1 cellular context compared by ENCODE assay signal in the genomic region with DNA sequence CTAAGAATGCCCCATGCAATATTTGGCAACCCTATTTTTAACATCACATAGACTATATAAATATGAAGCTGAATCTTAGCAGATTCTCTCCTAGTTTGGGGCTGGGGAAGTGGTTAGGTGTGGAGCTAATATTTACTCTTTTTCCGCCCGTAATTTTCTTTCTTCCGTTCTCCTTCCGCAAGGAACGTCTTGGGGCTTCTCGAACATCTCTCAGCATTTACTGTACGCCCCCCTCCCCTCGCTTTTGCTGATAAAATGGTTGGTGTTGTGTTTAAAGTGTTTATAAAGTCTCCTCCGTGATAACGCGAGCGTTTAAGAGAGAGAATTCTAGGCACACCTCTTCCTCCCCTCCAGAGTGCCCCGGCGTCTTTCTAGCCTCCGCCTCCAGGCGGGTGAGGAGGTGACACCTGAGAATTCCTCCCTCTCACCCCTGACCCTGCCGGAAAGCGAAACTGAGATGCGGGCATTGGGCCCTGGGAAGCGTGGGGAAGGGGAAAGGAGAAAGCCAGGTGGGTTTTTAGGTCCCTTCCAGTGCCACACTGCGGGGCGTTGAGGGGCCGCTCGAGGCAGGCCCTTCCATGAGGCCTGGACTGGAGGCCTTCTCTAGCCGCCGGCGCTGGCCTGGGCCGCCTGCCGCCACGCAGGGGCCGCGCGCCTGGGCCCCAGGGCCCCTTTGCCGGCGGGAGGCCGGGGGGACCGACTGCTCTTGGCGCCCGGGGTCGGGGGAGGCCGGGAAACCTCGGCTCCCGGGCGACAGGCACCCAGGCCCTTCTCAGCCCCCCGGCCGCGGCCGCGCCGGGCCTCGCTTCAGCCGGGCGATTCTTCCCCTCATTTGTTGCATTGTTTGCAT.
A peak's percentile ranks its signal among the peaks of the same experiment; 100 is the strongest.
TF ChIP-seq lines count a peak whose summit lies in the region.
"Not testable (repeated sequence)": the region's sequence is repeated elsewhere in the genome, so short reads cannot be mapped to it uniquely, and the experiment has no call there.

No MANE protein-coding gene starts in this region.

TF ChIP-seq in HepG2, 621 proteins besides CTCF, POLR2A, EP300 and RAD21 (continued from another document and continues in another):
- TF ChIP-seq, protein P1, sequence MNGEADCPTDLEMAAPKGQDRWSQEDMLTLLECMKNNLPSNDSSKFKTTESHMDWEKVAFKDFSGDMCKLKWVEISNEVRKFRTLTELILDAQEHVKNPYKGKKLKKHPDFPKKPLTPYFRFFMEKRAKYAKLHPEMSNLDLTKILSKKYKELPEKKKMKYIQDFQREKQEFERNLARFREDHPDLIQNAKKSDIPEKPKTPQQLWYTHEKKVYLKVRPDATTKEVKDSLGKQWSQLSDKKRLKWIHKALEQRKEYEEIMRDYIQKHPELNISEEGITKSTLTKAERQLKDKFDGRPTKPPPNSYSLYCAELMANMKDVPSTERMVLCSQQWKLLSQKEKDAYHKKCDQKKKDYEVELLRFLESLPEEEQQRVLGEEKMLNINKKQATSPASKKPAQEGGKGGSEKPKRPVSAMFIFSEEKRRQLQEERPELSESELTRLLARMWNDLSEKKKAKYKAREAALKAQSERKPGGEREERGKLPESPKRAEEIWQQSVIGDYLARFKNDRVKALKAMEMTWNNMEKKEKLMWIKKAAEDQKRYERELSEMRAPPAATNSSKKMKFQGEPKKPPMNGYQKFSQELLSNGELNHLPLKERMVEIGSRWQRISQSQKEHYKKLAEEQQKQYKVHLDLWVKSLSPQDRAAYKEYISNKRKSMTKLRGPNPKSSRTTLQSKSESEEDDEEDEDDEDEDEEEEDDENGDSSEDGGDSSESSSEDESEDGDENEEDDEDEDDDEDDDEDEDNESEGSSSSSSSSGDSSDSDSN (CRISPR knock-in tag; IDR thresholded peaks at IDR 0.05): peak; percentile 95
- peak; percentile 78 for TF ChIP-seq ZNF777 (CRISPR knock-in tag; IDR thresholded peaks at IDR 0.05)
- TF ChIP-seq, protein P2, sequence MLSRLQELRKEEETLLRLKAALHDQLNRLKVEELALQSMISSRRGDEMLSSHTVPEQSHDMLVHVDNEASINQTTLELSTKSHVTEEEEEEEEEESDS (CRISPR knock-in tag; IDR thresholded peaks at IDR 0.05; ENCODE audit: borderline replicate concordance): 0 out of 2 replicates have a peak, but pooled peaks have one; percentile 51
- TF ChIP-seq PHF21A (CRISPR knock-in tag; IDR thresholded peaks at IDR 0.05): peak; percentile 39; the same call in 1 of the 2 replicates
- 0 out of 2 replicates have a peak, but pooled peaks have one; percentile 36 for TF ChIP-seq ARID2 (CRISPR knock-in tag; IDR thresholded peaks at IDR 0.05; ENCODE audit: borderline replicate concordance)
- TF ChIP-seq ZNF225 (CRISPR knock-in tag; IDR thresholded peaks at IDR 0.05): peak; percentile 63; the same call in 1 of the 2 replicates
- TF ChIP-seq, protein P3, sequence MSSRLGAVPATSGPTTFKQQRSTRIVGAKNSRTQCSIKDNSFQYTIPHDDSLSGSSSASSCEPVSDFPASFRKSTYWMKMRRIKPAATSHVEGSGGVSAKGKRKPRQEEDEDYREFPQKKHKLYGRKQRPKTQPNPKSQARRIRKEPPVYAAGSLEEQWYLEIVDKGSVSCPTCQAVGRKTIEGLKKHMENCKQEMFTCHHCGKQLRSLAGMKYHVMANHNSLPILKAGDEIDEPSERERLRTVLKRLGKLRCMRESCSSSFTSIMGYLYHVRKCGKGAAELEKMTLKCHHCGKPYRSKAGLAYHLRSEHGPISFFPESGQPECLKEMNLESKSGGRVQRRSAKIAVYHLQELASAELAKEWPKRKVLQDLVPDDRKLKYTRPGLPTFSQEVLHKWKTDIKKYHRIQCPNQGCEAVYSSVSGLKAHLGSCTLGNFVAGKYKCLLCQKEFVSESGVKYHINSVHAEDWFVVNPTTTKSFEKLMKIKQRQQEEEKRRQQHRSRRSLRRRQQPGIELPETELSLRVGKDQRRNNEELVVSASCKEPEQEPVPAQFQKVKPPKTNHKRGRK (CRISPR knock-in tag; IDR thresholded peaks at IDR 0.05): peak; percentile 83; the same call in 1 of the 2 replicates
- not testable (repeated sequence) for TF ChIP-seq SOX6 (IDR thresholded peaks at IDR 0.05); MAZ (IDR thresholded peaks at IDR 0.05; ENCODE audit: borderline replicate concordance, low read depth, low read length); NR2F6 (IDR thresholded peaks at IDR 0.05)
- peak; percentile 30; the same call in 1 of the 2 replicates for TF ChIP-seq SOX6 (CRISPR knock-in tag; IDR thresholded peaks at IDR 0.05)
- TF ChIP-seq ZNF501 (CRISPR knock-in tag; IDR thresholded peaks at IDR 0.05): 0 out of 2 replicates have a peak, but pooled peaks have one; percentile 23
- peak; percentile 75; the same call in 1 of the 2 replicates for TF ChIP-seq ZNF563 (CRISPR knock-in tag; IDR thresholded peaks at IDR 0.05)
- 0 out of 2 replicates have a peak, but pooled peaks have one; percentile 39 for TF ChIP-seq ZNF136 (CRISPR knock-in tag; IDR thresholded peaks at IDR 0.05; ENCODE audit: low read depth)
- TF ChIP-seq ETV6 (CRISPR knock-in tag; conservative IDR thresholded peaks at IDR 0.05): 0 out of 2 replicates have a peak, but pooled peaks have one; percentile 40
- peak; percentile 95 for TF ChIP-seq ZFY (CRISPR knock-in tag; IDR thresholded peaks at IDR 0.05)
- peak; percentile 48 for TF ChIP-seq HNRNPLL (IDR thresholded peaks at IDR 0.05; ENCODE audit: low read depth, low read length, poor library complexity, severe bottlenecking)
- TF ChIP-seq CBX2 (IDR thresholded peaks at IDR 0.05; ENCODE audit: low read depth, low read length): peak; percentile 96; the same call in 1 of the 2 replicates
- TF ChIP-seq CBX2 (CRISPR knock-in tag; IDR thresholded peaks at IDR 0.05; ENCODE audit: low read depth): peak; percentile 89
- peak; percentile 75; the same call in 1 of the 2 replicates for TF ChIP-seq ZNF709 (CRISPR knock-in tag; IDR thresholded peaks at IDR 0.05)
- TF ChIP-seq BORCS8-MEF2B (CRISPR knock-in tag; IDR thresholded peaks at IDR 0.05): peak; percentile 53; the same call in 1 of the 2 replicates
- TF ChIP-seq YY1 (IDR thresholded peaks at IDR 0.05; ENCODE audit: insufficient read depth, insufficient replicate concordance, low read depth, low read length): peak; percentile 25
- peak; percentile 23; the same call in 1 of the 2 replicates for TF ChIP-seq IRF2 (CRISPR knock-in tag; IDR thresholded peaks at IDR 0.05)
- TF ChIP-seq ZNF607 (CRISPR knock-in tag; IDR thresholded peaks at IDR 0.05; ENCODE audit: borderline replicate concordance): peak; percentile 53; the same call in 1 of the 2 replicates
- TF ChIP-seq ZNF768 (CRISPR knock-in tag; IDR thresholded peaks at IDR 0.05): 0 out of 2 replicates have a peak, but pooled peaks have one; percentile 37
- TF ChIP-seq, protein P4, sequence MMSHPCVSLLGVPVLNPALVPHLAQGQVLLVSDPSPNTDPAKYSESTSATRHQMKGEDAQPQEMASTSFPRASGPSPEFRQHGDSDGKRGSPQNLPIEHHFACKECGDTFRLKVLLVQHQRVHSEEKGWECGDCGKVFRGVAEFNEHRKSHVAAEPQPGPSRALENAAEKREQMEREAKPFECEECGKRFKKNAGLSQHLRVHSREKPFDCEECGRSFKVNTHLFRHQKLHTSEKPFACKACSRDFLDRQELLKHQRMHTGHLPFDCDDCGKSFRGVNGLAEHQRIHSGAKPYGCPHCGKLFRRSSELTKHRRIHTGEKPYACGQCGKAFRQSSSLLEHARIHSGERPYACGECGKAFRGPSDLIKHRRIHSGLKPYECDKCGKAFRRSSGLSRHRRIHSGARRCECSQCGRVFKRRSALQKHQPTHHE (CRISPR knock-in tag; IDR thresholded peaks at IDR 0.05; ENCODE audit: borderline replicate concordance): 0 out of 2 replicates have a peak, but pooled peaks have one; percentile 53
- peak; percentile 96 for TF ChIP-seq ZFX (CRISPR knock-in tag; IDR thresholded peaks at IDR 0.05; ENCODE audit: low read depth)
- TF ChIP-seq TSC22D2 (CRISPR knock-in tag; IDR thresholded peaks at IDR 0.05; ENCODE audit: borderline replicate concordance): peak; percentile 54; the same call in 1 of the 2 replicates
- TF ChIP-seq, protein P5, sequence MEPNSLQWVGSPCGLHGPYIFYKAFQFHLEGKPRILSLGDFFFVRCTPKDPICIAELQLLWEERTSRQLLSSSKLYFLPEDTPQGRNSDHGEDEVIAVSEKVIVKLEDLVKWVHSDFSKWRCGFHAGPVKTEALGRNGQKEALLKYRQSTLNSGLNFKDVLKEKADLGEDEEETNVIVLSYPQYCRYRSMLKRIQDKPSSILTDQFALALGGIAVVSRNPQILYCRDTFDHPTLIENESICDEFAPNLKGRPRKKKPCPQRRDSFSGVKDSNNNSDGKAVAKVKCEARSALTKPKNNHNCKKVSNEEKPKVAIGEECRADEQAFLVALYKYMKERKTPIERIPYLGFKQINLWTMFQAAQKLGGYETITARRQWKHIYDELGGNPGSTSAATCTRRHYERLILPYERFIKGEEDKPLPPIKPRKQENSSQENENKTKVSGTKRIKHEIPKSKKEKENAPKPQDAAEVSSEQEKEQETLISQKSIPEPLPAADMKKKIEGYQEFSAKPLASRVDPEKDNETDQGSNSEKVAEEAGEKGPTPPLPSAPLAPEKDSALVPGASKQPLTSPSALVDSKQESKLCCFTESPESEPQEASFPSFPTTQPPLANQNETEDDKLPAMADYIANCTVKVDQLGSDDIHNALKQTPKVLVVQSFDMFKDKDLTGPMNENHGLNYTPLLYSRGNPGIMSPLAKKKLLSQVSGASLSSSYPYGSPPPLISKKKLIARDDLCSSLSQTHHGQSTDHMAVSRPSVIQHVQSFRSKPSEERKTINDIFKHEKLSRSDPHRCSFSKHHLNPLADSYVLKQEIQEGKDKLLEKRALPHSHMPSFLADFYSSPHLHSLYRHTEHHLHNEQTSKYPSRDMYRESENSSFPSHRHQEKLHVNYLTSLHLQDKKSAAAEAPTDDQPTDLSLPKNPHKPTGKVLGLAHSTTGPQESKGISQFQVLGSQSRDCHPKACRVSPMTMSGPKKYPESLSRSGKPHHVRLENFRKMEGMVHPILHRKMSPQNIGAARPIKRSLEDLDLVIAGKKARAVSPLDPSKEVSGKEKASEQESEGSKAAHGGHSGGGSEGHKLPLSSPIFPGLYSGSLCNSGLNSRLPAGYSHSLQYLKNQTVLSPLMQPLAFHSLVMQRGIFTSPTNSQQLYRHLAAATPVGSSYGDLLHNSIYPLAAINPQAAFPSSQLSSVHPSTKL (CRISPR knock-in tag; IDR thresholded peaks at IDR 0.05): peak; percentile 39; the same call in 1 of the 2 replicates
- TF ChIP-seq MAZ (CRISPR knock-in tag; IDR thresholded peaks at IDR 0.05; ENCODE audit: low read depth): peak; percentile 57; the same call in 1 of the 2 replicates
- TF ChIP-seq SPEN (CRISPR knock-in tag; IDR thresholded peaks at IDR 0.05; ENCODE audit: low read depth): peak; percentile 76; the same call in 1 of the 2 replicates
- TF ChIP-seq, protein P6, sequence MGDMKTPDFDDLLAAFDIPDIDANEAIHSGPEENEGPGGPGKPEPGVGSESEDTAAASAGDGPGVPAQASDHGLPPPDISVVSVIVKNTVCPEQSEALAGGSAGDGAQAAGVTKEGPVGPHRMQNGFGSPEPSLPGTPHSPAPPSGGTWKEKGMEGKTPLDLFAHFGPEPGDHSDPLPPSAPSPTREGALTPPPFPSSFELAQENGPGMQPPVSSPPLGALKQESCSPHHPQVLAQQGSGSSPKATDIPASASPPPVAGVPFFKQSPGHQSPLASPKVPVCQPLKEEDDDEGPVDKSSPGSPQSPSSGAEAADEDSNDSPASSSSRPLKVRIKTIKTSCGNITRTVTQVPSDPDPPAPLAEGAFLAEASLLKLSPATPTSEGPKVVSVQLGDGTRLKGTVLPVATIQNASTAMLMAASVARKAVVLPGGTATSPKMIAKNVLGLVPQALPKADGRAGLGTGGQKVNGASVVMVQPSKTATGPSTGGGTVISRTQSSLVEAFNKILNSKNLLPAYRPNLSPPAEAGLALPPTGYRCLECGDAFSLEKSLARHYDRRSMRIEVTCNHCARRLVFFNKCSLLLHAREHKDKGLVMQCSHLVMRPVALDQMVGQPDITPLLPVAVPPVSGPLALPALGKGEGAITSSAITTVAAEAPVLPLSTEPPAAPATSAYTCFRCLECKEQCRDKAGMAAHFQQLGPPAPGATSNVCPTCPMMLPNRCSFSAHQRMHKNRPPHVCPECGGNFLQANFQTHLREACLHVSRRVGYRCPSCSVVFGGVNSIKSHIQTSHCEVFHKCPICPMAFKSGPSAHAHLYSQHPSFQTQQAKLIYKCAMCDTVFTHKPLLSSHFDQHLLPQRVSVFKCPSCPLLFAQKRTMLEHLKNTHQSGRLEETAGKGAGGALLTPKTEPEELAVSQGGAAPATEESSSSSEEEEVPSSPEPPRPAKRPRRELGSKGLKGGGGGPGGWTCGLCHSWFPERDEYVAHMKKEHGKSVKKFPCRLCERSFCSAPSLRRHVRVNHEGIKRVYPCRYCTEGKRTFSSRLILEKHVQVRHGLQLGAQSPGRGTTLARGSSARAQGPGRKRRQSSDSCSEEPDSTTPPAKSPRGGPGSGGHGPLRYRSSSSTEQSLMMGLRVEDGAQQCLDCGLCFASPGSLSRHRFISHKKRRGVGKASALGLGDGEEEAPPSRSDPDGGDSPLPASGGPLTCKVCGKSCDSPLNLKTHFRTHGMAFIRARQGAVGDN (CRISPR knock-in tag; IDR thresholded peaks at IDR 0.05): peak; percentile 86
- TF ChIP-seq NR2F6 (CRISPR knock-in tag; IDR thresholded peaks at IDR 0.05): peak; percentile 40; the same call in 1 of the 2 replicates
- TF ChIP-seq NR2C2 (CRISPR knock-in tag; IDR thresholded peaks at IDR 0.05; ENCODE audit: borderline replicate concordance): peak; percentile 73; the same call in 1 of the 2 replicates
- peak; percentile 84 for TF ChIP-seq PHF8 (CRISPR knock-in tag; IDR thresholded peaks at IDR 0.05)
- TF ChIP-seq ZNF790 (CRISPR knock-in tag; IDR thresholded peaks at IDR 0.05; ENCODE audit: borderline replicate concordance): peak; percentile 60; the same call in 1 of the 2 replicates
- TF ChIP-seq TEAD3 (CRISPR knock-in tag; optimal IDR thresholded peaks at IDR 0.05; ENCODE audit: borderline replicate concordance): peak; percentile 52
- TF ChIP-seq HES4 (CRISPR knock-in tag; IDR thresholded peaks at IDR 0.05; ENCODE audit: borderline replicate concordance): 0 out of 2 replicates have a peak, but pooled peaks have one; percentile 45
- peak; percentile 76 for TF ChIP-seq RNF2 (conservative IDR thresholded peaks at IDR 0.05; ENCODE audit: low read depth)
- TF ChIP-seq, protein P7, sequence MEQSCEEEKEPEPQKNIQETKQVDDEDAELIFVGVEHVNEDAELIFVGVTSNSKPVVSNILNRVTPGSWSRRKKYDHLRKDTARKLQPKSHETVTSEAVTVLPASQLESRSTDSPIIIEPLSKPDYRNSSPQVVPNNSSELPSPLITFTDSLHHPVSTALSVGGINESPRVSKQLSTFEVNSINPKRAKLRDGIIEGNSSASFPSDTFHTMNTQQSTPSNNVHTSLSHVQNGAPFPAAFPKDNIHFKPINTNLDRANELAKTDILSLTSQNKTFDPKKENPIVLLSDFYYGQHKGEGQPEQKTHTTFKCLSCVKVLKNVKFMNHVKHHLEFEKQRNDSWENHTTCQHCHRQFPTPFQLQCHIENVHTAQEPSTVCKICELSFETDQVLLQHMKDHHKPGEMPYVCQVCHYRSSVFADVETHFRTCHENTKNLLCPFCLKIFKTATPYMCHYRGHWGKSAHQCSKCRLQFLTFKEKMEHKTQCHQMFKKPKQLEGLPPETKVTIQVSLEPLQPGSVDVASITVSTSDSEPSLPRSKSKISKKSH (CRISPR knock-in tag; IDR thresholded peaks at IDR 0.05; ENCODE audit: borderline replicate concordance): 0 out of 2 replicates have a peak, but pooled peaks have one; percentile 62
- 0 out of 2 replicates have a peak, but pooled peaks have one; percentile 22 for TF ChIP-seq SIX1 (CRISPR knock-in tag; IDR thresholded peaks at IDR 0.05; ENCODE audit: borderline replicate concordance)
- peak; percentile 58; the same call in 1 of the 2 replicates for TF ChIP-seq TOPORS (CRISPR knock-in tag; IDR thresholded peaks at IDR 0.05)
- TF ChIP-seq ARNT2 (CRISPR knock-in tag; IDR thresholded peaks at IDR 0.05; ENCODE audit: low read depth): 0 out of 2 replicates have a peak, but pooled peaks have one; percentile 37
